Comparison of ENCODE assay signal across 8 cellular contexts in genomic region chr22:39309881-39310714, GRCh38. TPM values are rescaled to one million over a fixed set of nuclear protein-coding genes. Genes with fewer than 3 reads are reported as not detected.
DNase-seq lines count a peak whose midpoint lies in the region; ATAC-seq and TF ChIP-seq lines count a peak whose summit lies in the region.

No MANE protein-coding gene starts in this region.

- no peak overlapping the region for H4K8ac ChIP-seq in mesenchymal stem cell (ENCODE audit: low read length)

- H3K36me3 ChIP-seq in CD8-positive, alpha-beta T cell (ENCODE audit: insufficient read depth, low read length): peaks cover 36% of the 10 kb centered on the region
- peaks cover 38 to 48% of the 10 kb centered on the region in 2 experiments for H3K36me3 ChIP-seq in mesenchymal stem cell (ENCODE audit: control insufficient read depth in 1 of 2, insufficient read depth in 2 of 2, low read depth in 1 of 2, low read length in 2 of 2)

- H3K18ac ChIP-seq in mesenchymal stem cell (ENCODE audit: low read depth in 1 of 2, low read length in 2 of 2): peak overlapping the region; percentile 84 to 85

- no peak for ATAC-seq in CD8-positive, alpha-beta T cell
- no peak for ATAC-seq in HG02852 (IDR thresholded peaks at IDR 0.05; ENCODE audit: unreplicated experiment)

- H2AK5ac ChIP-seq in mesenchymal stem cell (ENCODE audit: low read length, severe bottlenecking): peak overlapping the region; percentile 82

- no peak overlapping the region for H3K23ac ChIP-seq in mesenchymal stem cell (ENCODE audit: low read length in 2 of 2)

- peak overlapping the region; percentile 37 for H3K27ac Mint-ChIP-seq in CD8-positive, alpha-beta T cell
- peak overlapping the region in 3 of 6 donors; percentile 12 to 67 (median 48) for H3K27ac Mint-ChIP-seq in immature natural killer cell

- no peak overlapping the region for H3K9ac ChIP-seq in mesenchymal stem cell (ENCODE audit: low read length)

- H3K27me3 Mint-ChIP-seq in CD8-positive, alpha-beta T cell (ENCODE audit: low read depth): no peaks in the 10 kb centered on the region
- H3K27me3 Mint-ChIP-seq in immature natural killer cell (ENCODE audit: low read depth in 3 of 3): peaks cover 1 to 6% (median 3%) of the 10 kb centered on the region in 3 donors

- H3K4me1 ChIP-seq in CD8-positive, alpha-beta T cell (ENCODE audit: insufficient read depth, low read length): peaks cover 10% of the 10 kb centered on the region
- H3K4me1 ChIP-seq in mesenchymal stem cell (ENCODE audit: control insufficient read depth, insufficient read depth, low read depth, low read length): peaks cover 69% of the 10 kb centered on the region

- H3K14ac ChIP-seq in mesenchymal stem cell (ENCODE audit: low read length in 2 of 2): no peak overlapping the region

- peak overlapping the region; percentile 82 for H2BK15ac ChIP-seq in mesenchymal stem cell (ENCODE audit: low read depth, poor library complexity, severe bottlenecking)

- CTCF ChIA-PET in CD8-positive, alpha-beta T cell (lab: Charles Lee): interaction anchor here (0.8 to 12.1 kb wide), 16 partner anchors 16 to 440 kb away, joined by 3 to 386 read pairs (median 4); partner anchors contain the start of gene PDGFB

- TF ChIP-seq CTCF in CD8-positive, alpha-beta T cell (IDR thresholded peaks at IDR 0.05): no peak

- intact Hi-C loops in CD8-positive, alpha-beta T cell (cut with DNase I, micrococcal nuclease): loop anchor here in 1 of 2 experiments (1.0 to 10.0 kb wide), 4 partner anchors 93 to 915 kb away; partner anchors contain the start of gene SUN2
- intact Hi-C loops in posterior cingulate gyrus (cut with DNase I): loop anchor here (10.0 kb wide), 1 partner anchor 435 kb away; the partner anchor contains the start of gene CBX6

- peaks cover 40% of the 10 kb centered on the region for H3K36me3 Mint-ChIP-seq in CD8-positive, alpha-beta T cell
- peaks cover 8 to 32% (median 13%) of the 10 kb centered on the region in 3 donors for H3K36me3 Mint-ChIP-seq in immature natural killer cell

- no peaks in the 10 kb centered on the region for H3K9me3 ChIP-seq in CD8-positive, alpha-beta T cell (ENCODE audit: low read length)
- H3K9me3 ChIP-seq in mesenchymal stem cell (ENCODE audit: control insufficient read depth, low read length): no peaks in the 10 kb centered on the region

- H3K27me3 ChIP-seq in CD8-positive, alpha-beta T cell (ENCODE audit: insufficient read depth, low read length): no peaks in the 10 kb centered on the region
- no peaks in the 10 kb centered on the region for H3K27me3 ChIP-seq in mesenchymal stem cell (ENCODE audit: control insufficient read depth in 1 of 2, insufficient read depth in 1 of 2, low read length in 2 of 2)

- 64% methylated on average over 16 of the region's 16 CpGs for WGBS in mesenchymal stem cell

- H2AFZ ChIP-seq in mesenchymal stem cell (ENCODE audit: low read depth, low read length): no peak overlapping the region

- no peak overlapping the region for H3K27ac ChIP-seq in CD8-positive, alpha-beta T cell (ENCODE audit: low read depth, low read length)
- peak overlapping the region; percentile 89 for H3K27ac ChIP-seq in mesenchymal stem cell (ENCODE audit: low read length, poor library complexity, severe bottlenecking)

- no peak overlapping the region for H2BK120ac ChIP-seq in mesenchymal stem cell (ENCODE audit: low read depth, low read length)

- POLR2A ChIA-PET in CD8-positive, alpha-beta T cell (lab: Charles Lee): interaction anchor here (0.8 to 3.1 kb wide), 5 partner anchors 9 to 142 kb away, joined by 3 to 20 read pairs (median 5); partner anchors contain the start of gene RPL3

- H3K4ac ChIP-seq in mesenchymal stem cell (ENCODE audit: low read depth in 1 of 2, low read length in 2 of 2): peak overlapping the region; percentile 32 to 80

- H3K4me2 ChIP-seq in mesenchymal stem cell (ENCODE audit: low read length, poor library complexity, severe bottlenecking): no peak overlapping the region

- DNase-seq in CD8-positive, alpha-beta T cell: no peak
- DNase-seq in HK-2 (ENCODE audit: unreplicated experiment) (peak; percentile 76), astrocyte of the hippocampus (ENCODE audit: low read depth, low spot score) (peak; percentile 28), mesenchymal stem cell (peak; percentile 87), posterior cingulate gyrus (no peak), immature natural killer cell (no peak), cerebellum (ENCODE audit: low spot score) (no peak)

- H2BK5ac ChIP-seq in mesenchymal stem cell (ENCODE audit: low read depth, low read length, poor library complexity, severe bottlenecking): peak overlapping the region; percentile 25

- no peaks in the 10 kb centered on the region for H3K79me1 ChIP-seq in mesenchymal stem cell (replicated peaks; ENCODE audit: low read length, poor library complexity, severe bottlenecking)

- H3K4me3 Mint-ChIP-seq in CD8-positive, alpha-beta T cell: peak overlapping the region; percentile 22
- H3K4me3 Mint-ChIP-seq in immature natural killer cell: no peak overlapping the region

- H2BK12ac ChIP-seq in mesenchymal stem cell (ENCODE audit: low read length in 2 of 2): peak overlapping the region; percentile 22 to 70

- H3K4me1 Mint-ChIP-seq in CD8-positive, alpha-beta T cell (ENCODE audit: low read depth): peaks cover 14% of the 10 kb centered on the region
- H3K4me1 Mint-ChIP-seq in immature natural killer cell: peaks cover 6 to 20% of the 10 kb centered on the region in 2 donors

- H4K91ac ChIP-seq in mesenchymal stem cell (ENCODE audit: low read length): peak overlapping the region; percentile 52

- H3K9me3 Mint-ChIP-seq in CD8-positive, alpha-beta T cell: no peaks in the 10 kb centered on the region
- H3K9me3 Mint-ChIP-seq in immature natural killer cell: no peaks in the 10 kb centered on the region

- no peak overlapping the region for H3K4me3 ChIP-seq in CD8-positive, alpha-beta T cell (ENCODE audit: low read depth, low read length)
- no peak overlapping the region for H3K4me3 ChIP-seq in mesenchymal stem cell (ENCODE audit: insufficient read depth in 1 of 2, low read depth in 1 of 2, low read length in 2 of 2)

RNA-seq across cellular contexts. Expression of gene RPL3, which starts 9.3 kb away (rescaled TPM):
- total RNA-seq in CD8-positive, alpha-beta T cell: 1,000 to 10,000 TPM; 3,777 to 3,874 TPM
- 1,826 TPM for polyA plus RNA-seq in mesenchymal stem cell (2013, experiment 1 of 2)
- 1,787 TPM for polyA plus RNA-seq in mesenchymal stem cell (2013, experiment 2 of 2)
- polyA plus RNA-seq in immature natural killer cell: 1,000 to 10,000 TPM; 1,935 to 2,618 (median 1,953) TPM
- total RNA-seq in cerebellum: 983 TPM

RNA-seq across cellular contexts. Expression of gene SYNGR1, which starts 39.7 kb away (rescaled TPM):
- 1 to 10 TPM; 1.9 to 2.6 TPM for total RNA-seq in CD8-positive, alpha-beta T cell
- 22.3 TPM for polyA plus RNA-seq in mesenchymal stem cell (2013, experiment 1 of 2)
- 22.9 TPM for polyA plus RNA-seq in mesenchymal stem cell (2013, experiment 2 of 2)
- polyA plus RNA-seq in immature natural killer cell: 10 to 100 TPM; 24.5 to 49.5 (median 27.0) TPM
- total RNA-seq in cerebellum: 56.1 TPM

Comparison
In these comparisons a context has a peak if more than half of its experiments do, and no peak if none do; other contexts are left out.
1. DNase-seq: peak in HK-2 (single experiment), astrocyte of the hippocampus (single experiment) and mesenchymal stem cell (single experiment); none in CD8-positive, alpha-beta T cell (0 of 7), posterior cingulate gyrus (0 of 10), immature natural killer cell (0 of 3) and cerebellum (single experiment).
2. RNA of gene SYNGR1, which starts 39.7 kb away (total RNA-seq): 56.1 TPM in cerebellum (single experiment); 1.9 to 2.6 TPM in CD8-positive, alpha-beta T cell; every median in the first group is over 10 times any median in the second.